ENCODE assay signal across 8 cellular contexts in genomic region chr14:69696633-69697557, GRCh38.
DNase-seq lines count a peak whose midpoint lies in the region; ATAC-seq, FAIRE-seq and TF ChIP-seq lines count a peak whose summit lies in the region.

No MANE protein-coding gene starts in this region.

- ATAC-seq in lung (ENCODE audit: insufficient read depth, low FRiP score) (no peak), GM21423 (IDR thresholded peaks at IDR 0.05; ENCODE audit: unreplicated experiment) (no peak)

- peaks cover 15% of the 10 kb centered on the region for H3K36me3 Mint-ChIP-seq in activated CD4-positive, alpha-beta memory T cell treated with anti-CD3 and anti-CD28 coated beads for 36 hours

- H3K27ac ChIP-seq in lung (ENCODE audit: low read depth in 1 of 2, low read length in 1 of 2), result peak overlapping the region; percentile 48 to 74

- H3K27ac Mint-ChIP-seq in activated CD4-positive, alpha-beta memory T cell treated with anti-CD3 and anti-CD28 coated beads for 36 hours, result peak overlapping the region; percentile 76

- no peak for FAIRE-seq in D721Med (lab: Jason Lieb, UNC)

- H3K27me3 Mint-ChIP-seq in activated CD4-positive, alpha-beta memory T cell treated with anti-CD3 and anti-CD28 coated beads for 36 hours, result no peaks in the 10 kb centered on the region

- H3K27me3 ChIP-seq in lung (ENCODE audit: control insufficient read depth, insufficient read depth), result no peaks in the 10 kb centered on the region

- H3K4me3 Mint-ChIP-seq in activated CD4-positive, alpha-beta memory T cell treated with anti-CD3 and anti-CD28 coated beads for 36 hours, result no peak overlapping the region

- intact Hi-C loops in activated CD4-positive, alpha-beta memory T cell treated with anti-CD3 and anti-CD28 coated beads for 36 hours (cut with micrococcal nuclease), result loop anchor here (1.0 kb wide), 1 partner anchor 12 kb away; no protein-coding TSS in a partner anchor

- 46 to 62% methylated on average over 8 of the region's 8 CpGs for WGBS in lung, 2 donors

- no peaks in the 10 kb centered on the region for H3K36me3 ChIP-seq in lung (ENCODE audit: control insufficient read depth in 2 of 2, insufficient read depth in 2 of 2, low read length in 2 of 2)

- CTCF ChIA-PET in activated CD4-positive, alpha-beta memory T cell treated with anti-CD3 and anti-CD28 coated beads for 36 hours (lab: Charles Lee), result no interaction called here

- POLR2A ChIA-PET in activated CD4-positive, alpha-beta memory T cell treated with anti-CD3 and anti-CD28 coated beads for 36 hours (lab: Charles Lee), result interaction anchor here (2.2 kb wide), 1 partner anchor 9 kb away, joined by 8 read pairs; no protein-coding TSS in a partner anchor

- H3K9me3 ChIP-seq in lung (ENCODE audit: control insufficient read depth in 2 of 2, insufficient read depth in 1 of 2, low read length in 1 of 2), result no peaks in the 10 kb centered on the region

- H3K9me3 Mint-ChIP-seq in activated CD4-positive, alpha-beta memory T cell treated with anti-CD3 and anti-CD28 coated beads for 36 hours, result no peaks in the 10 kb centered on the region

- peaks cover 94% of the 10 kb centered on the region for H3K4me1 Mint-ChIP-seq in activated CD4-positive, alpha-beta memory T cell treated with anti-CD3 and anti-CD28 coated beads for 36 hours (ENCODE audit: low read depth)

- no peak overlapping the region for H3K4me3 ChIP-seq in lung

- DNase-seq in stimulated activated CD4-positive, alpha-beta T cell treated with anti-CD3 and anti-CD28 coated beads, Interleukin-4, amount 100 ng/mL, for 24 hours, result peak; percentile 42
- no peak for DNase-seq in stimulated activated CD4-positive, alpha-beta T cell treated with anti-CD3 and anti-CD28 coated beads, Interleukin-4, amount 100 ng/mL, for 1 hour
- DNase-seq in activated CD4-positive, alpha-beta memory T cell treated with anti-CD3 and anti-CD28 coated beads for 36 hours, result peak; percentile 46
- DNase-seq in lung (ENCODE audit: low spot score) (no peak), glomerular visceral epithelial cell (ENCODE audit: extremely low spot score) (no peak), D721Med (ENCODE audit: insufficient read length, low spot score) (no peak), NCI-H524 (lab: John Stamatoyannopoulos, UW) (no peak)

- peaks cover 35 to 56% of the 10 kb centered on the region in 2 donors for H3K4me1 ChIP-seq in lung (ENCODE audit: control insufficient read depth in 2 of 2, insufficient read depth in 2 of 2, low read length in 2 of 2)

- TF ChIP-seq CTCF in lung (IDR thresholded peaks at IDR 0.05; ENCODE audit: control extremely low read depth, extremely low read depth) (no peak), D721Med (IDR thresholded peaks at IDR 0.05; ENCODE audit: insufficient read depth, missing control alignments) (no peak)

Comparison
In these comparisons a context has a peak if more than half of its experiments do, and no peak if none do; other contexts are left out.
1. DNase-seq: peak in stimulated activated CD4-positive, alpha-beta T cell treated with anti-CD3 and anti-CD28 coated beads, Interleukin-4, amount 100 ng/mL, for 24 hours (single experiment) and activated CD4-positive, alpha-beta memory T cell treated with anti-CD3 and anti-CD28 coated beads for 36 hours (single experiment); none in stimulated activated CD4-positive, alpha-beta T cell treated with anti-CD3 and anti-CD28 coated beads, Interleukin-4, amount 100 ng/mL, for 1 hour (single experiment), lung (single experiment), glomerular visceral epithelial cell (single experiment), D721Med (single experiment) and NCI-H524 (0 of 2).